Comparison of ENCODE assay signal across 35 cellular contexts in the genomic region with DNA sequence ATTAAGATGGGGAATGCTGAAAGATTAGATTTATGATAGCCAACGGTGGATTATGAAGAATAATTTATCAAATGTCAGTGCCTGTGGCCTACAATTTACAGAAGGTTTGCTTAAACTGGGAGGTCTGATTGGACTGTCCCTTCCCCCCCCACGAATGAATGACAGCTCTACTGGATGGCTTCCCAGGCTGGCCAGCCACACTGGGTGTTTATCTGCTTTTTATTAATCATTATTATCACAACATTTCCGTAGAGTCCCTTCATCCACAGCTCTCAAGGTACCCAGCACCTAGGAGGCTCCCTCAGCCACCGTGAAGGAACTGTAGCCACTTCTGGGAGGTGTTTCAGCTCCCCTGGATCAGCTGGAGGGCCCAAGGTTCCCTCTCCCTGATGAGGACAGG.
"Had no signal": no experiment of that assay in that cellular context is flagged by ENCODE, and none has a peak within 500 bp of the region (broad histone marks: within the 10 kb centered on the region; RNA-seq: fewer than 3 reads in every experiment).

No MANE protein-coding gene starts in this region.

- H3K4me3 ChIP-seq: adrenal gland, body of pancreas, cardiac muscle cell, coronary artery, dorsolateral prefrontal cortex, esophagus muscularis mucosa, gastrocnemius medialis, heart left ventricle had no signal

- H3K27me3 Mint-ChIP-seq: activated CD4-positive, alpha-beta memory T cell treated with anti-CD3 and anti-CD28 coated beads for 36 hours; activated CD4-positive, alpha-beta T cell treated with anti-CD3 and anti-CD28 coated beads for 36 hours; activated CD4-positive, alpha-beta T cell treated with anti-CD3 and anti-CD28 coated beads, Interleukin-2, amount 10 ng/mL, durations not matched to agents 24 days and 14 days; activated CD8-positive, alpha-beta memory T cell treated with anti-CD3 and anti-CD28 coated beads, Interleukin-2, amount 10 ng/mL, durations not matched to agents 7 days and 5 days; activated naive CD4-positive, alpha-beta T cell treated with anti-CD3 and anti-CD28 coated beads, Interleukin-2, amount 50 U/mL, for 24 hours; activated naive CD8-positive, alpha-beta T cell treated with anti-CD3 and anti-CD28 coated beads for 36 hours; activated naive CD8-positive, alpha-beta T cell treated with anti-CD3 and anti-CD28 coated beads, Interleukin-2, amount 50 U/mL, for 24 hours; dendritic cell treated with granulocyte-macrophage colony-stimulating factor and Interleukin-4, amounts not matched to agents 40 ng/mL and 50 ng/mL, for 4 days had no signal

- DNase-seq: activated CD4-positive, alpha-beta memory T cell treated with anti-CD3 and anti-CD28 coated beads for 36 hours; activated CD4-positive, alpha-beta T cell treated with anti-CD3 and anti-CD28 coated beads for 36 hours; activated CD4-positive, alpha-beta T cell treated with anti-CD3 and anti-CD28 coated beads, Interleukin-2, amount 10 ng/mL, durations not matched to agents 24 days and 14 days; activated CD4-positive, CD25-positive, alpha-beta regulatory T cell; activated CD4-positive, CD25-positive, alpha-beta regulatory T cell treated with anti-CD3 and anti-CD28 coated beads, Interleukin-2, amount 50 U/mL, for 72 hours; activated CD8-positive, alpha-beta memory T cell treated with anti-CD3 and anti-CD28 coated beads, Interleukin-2, amount 10 ng/mL, durations not matched to agents 7 days and 5 days; activated CD8-positive, alpha-beta memory T cell treated with anti-CD3 and anti-CD28 coated beads, Interleukin-2, amount 50 U/mL, for 4 hours; activated CD8-positive, alpha-beta T cell treated with anti-CD3 and anti-CD28 coated beads, Interleukin-2, amount 10 ng/mL, durations not matched to agents 7 days and 5 days; activated effector memory CD4-positive, alpha-beta T cell treated with anti-CD3 and anti-CD28 coated beads, Interleukin-2, amount 50 U/mL, for 16 hours; activated naive CD4-positive, alpha-beta T cell treated with anti-CD3 and anti-CD28 coated beads for 36 hours; activated naive CD8-positive, alpha-beta T cell treated with anti-CD3 and anti-CD28 coated beads for 36 hours; activated naive CD8-positive, alpha-beta T cell treated with anti-CD3 and anti-CD28 coated beads, Interleukin-2, amount 50 U/mL, for 24 hours; activated T-cell treated with anti-CD3 and anti-CD28 coated beads, Interleukin-2, amount 50 U/mL, for 1 hour; activated T-cell treated with anti-CD3 and anti-CD28 coated beads, Interleukin-2, amount 50 U/mL, for 48 hours; adrenal gland; amygdala; aorta; central memory CD4-positive, alpha-beta T cell; cerebellar nuclear complex; dorsolateral prefrontal cortex; effector memory CD4-positive, alpha-beta T cell; endodermal cell; foreskin keratinocyte; gastrocnemius medialis; glutamatergic neuron; heart left ventricle; T-helper 2 cell had no signal

- H3K4me1 Mint-ChIP-seq: activated CD4-positive, alpha-beta T cell treated with anti-CD3 and anti-CD28 coated beads for 36 hours; activated CD4-positive, alpha-beta T cell treated with anti-CD3 and anti-CD28 coated beads, Interleukin-2, amount 10 ng/mL, durations not matched to agents 24 days and 14 days; activated CD8-positive, alpha-beta memory T cell treated with anti-CD3 and anti-CD28 coated beads, Interleukin-2, amount 10 ng/mL, durations not matched to agents 7 days and 5 days; activated naive CD4-positive, alpha-beta T cell treated with anti-CD3 and anti-CD28 coated beads, Interleukin-2, amount 50 U/mL, for 24 hours; activated naive CD8-positive, alpha-beta T cell treated with anti-CD3 and anti-CD28 coated beads for 36 hours; activated naive CD8-positive, alpha-beta T cell treated with anti-CD3 and anti-CD28 coated beads, Interleukin-2, amount 50 U/mL, for 24 hours; endodermal cell had no signal

- H3K4me1 ChIP-seq: adrenal gland, foreskin keratinocyte, gastrocnemius medialis had no signal

- H3K9me3 ChIP-seq: adrenal gland, body of pancreas, gastrocnemius medialis had no signal

- ATAC-seq: activated CD4-positive, alpha-beta T cell treated with anti-CD3 and anti-CD28 coated beads for 36 hours; activated CD8-positive, alpha-beta memory T cell treated with anti-CD3 and anti-CD28 coated beads, Interleukin-2, amount 10 ng/mL, durations not matched to agents 7 days and 5 days; activated CD8-positive, alpha-beta T cell treated with anti-CD3 and anti-CD28 coated beads, Interleukin-2, amount 10 ng/mL, durations not matched to agents 7 days and 5 days; activated naive CD8-positive, alpha-beta T cell treated with anti-CD3 and anti-CD28 coated beads, Interleukin-2, amount 50 U/mL, for 24 hours; body of pancreas; foreskin keratinocyte; gastrocnemius medialis; heart left ventricle had no signal

- H3K4me3 Mint-ChIP-seq: activated CD4-positive, alpha-beta memory T cell treated with anti-CD3 and anti-CD28 coated beads for 36 hours; activated CD4-positive, alpha-beta T cell treated with anti-CD3 and anti-CD28 coated beads for 36 hours; activated CD4-positive, alpha-beta T cell treated with anti-CD3 and anti-CD28 coated beads, Interleukin-2, amount 10 ng/mL, durations not matched to agents 24 days and 14 days; activated CD8-positive, alpha-beta memory T cell treated with anti-CD3 and anti-CD28 coated beads, Interleukin-2, amount 10 ng/mL, durations not matched to agents 7 days and 5 days; activated CD8-positive, alpha-beta T cell treated with anti-CD3 and anti-CD28 coated beads, Interleukin-2, amount 10 ng/mL, durations not matched to agents 7 days and 5 days; activated naive CD4-positive, alpha-beta T cell treated with anti-CD3 and anti-CD28 coated beads for 36 hours; activated naive CD4-positive, alpha-beta T cell treated with anti-CD3 and anti-CD28 coated beads, Interleukin-2, amount 50 U/mL, for 24 hours; activated naive CD8-positive, alpha-beta T cell treated with anti-CD3 and anti-CD28 coated beads for 36 hours; activated naive CD8-positive, alpha-beta T cell treated with anti-CD3 and anti-CD28 coated beads, Interleukin-2, amount 50 U/mL, for 24 hours; activated T-helper 1 cell treated with anti-CD3 and anti-CD28 coated beads, Interleukin-12 subunit alpha, Interleukin-12 subunit beta, Interleukin-2, Interleukin-4 antibody, amounts not matched to agents 30 ng/mL and 10 ng/mL and 1 ng/mL, durations not matched to agents 14 hours and 24 hours and 36 hours; dendritic cell treated with granulocyte-macrophage colony-stimulating factor and Interleukin-4, amounts not matched to agents 40 ng/mL and 50 ng/mL, for 4 days; endodermal cell had no signal

- H3K9me3 Mint-ChIP-seq: activated naive CD8-positive, alpha-beta T cell treated with anti-CD3 and anti-CD28 coated beads for 36 hours; endodermal cell had no signal

- H3K27me3 ChIP-seq: adrenal gland, body of pancreas, cardiac muscle cell, dorsolateral prefrontal cortex, esophagus muscularis mucosa, foreskin keratinocyte, gastrocnemius medialis, heart left ventricle had no signal

- H3K27ac ChIP-seq: adrenal gland, cardiac muscle cell, coronary artery, esophagus muscularis mucosa, foreskin keratinocyte, gastrocnemius medialis, heart left ventricle had no signal

- H3K27ac Mint-ChIP-seq: activated CD4-positive, alpha-beta memory T cell treated with anti-CD3 and anti-CD28 coated beads for 36 hours; activated CD4-positive, alpha-beta T cell treated with anti-CD3 and anti-CD28 coated beads for 36 hours; activated CD4-positive, alpha-beta T cell treated with anti-CD3 and anti-CD28 coated beads, Interleukin-2, amount 10 ng/mL, durations not matched to agents 24 days and 14 days; activated CD8-positive, alpha-beta memory T cell treated with anti-CD3 and anti-CD28 coated beads, Interleukin-2, amount 10 ng/mL, durations not matched to agents 7 days and 5 days; activated CD8-positive, alpha-beta T cell treated with anti-CD3 and anti-CD28 coated beads, Interleukin-2, amount 10 ng/mL, durations not matched to agents 7 days and 5 days; activated naive CD4-positive, alpha-beta T cell treated with anti-CD3 and anti-CD28 coated beads for 36 hours; activated naive CD4-positive, alpha-beta T cell treated with anti-CD3 and anti-CD28 coated beads, Interleukin-2, amount 50 U/mL, for 24 hours; activated naive CD8-positive, alpha-beta T cell treated with anti-CD3 and anti-CD28 coated beads for 36 hours; activated naive CD8-positive, alpha-beta T cell treated with anti-CD3 and anti-CD28 coated beads, Interleukin-2, amount 50 U/mL, for 24 hours; activated T-helper 1 cell treated with anti-CD3 and anti-CD28 coated beads, Interleukin-12 subunit alpha, Interleukin-12 subunit beta, Interleukin-2, Interleukin-4 antibody, amounts not matched to agents 30 ng/mL and 10 ng/mL and 1 ng/mL, durations not matched to agents 14 hours and 24 hours and 36 hours; activated T-helper 2 cell treated with anti-CD3 and anti-CD28 coated beads, Interferon-gamma antibody, Interleukin-2, Interleukin-4, amounts not matched to agents 10 μg/mL and 5 μg/mL and 100 μg/mL, durations not matched to agents 14 hours and 24 hours and 36 hours; dendritic cell treated with granulocyte-macrophage colony-stimulating factor and Interleukin-4, amounts not matched to agents 40 ng/mL and 50 ng/mL, for 4 days; endodermal cell had no signal

- H3K36me3 ChIP-seq: adrenal gland, cardiac muscle cell, esophagus muscularis mucosa, gastrocnemius medialis, heart left ventricle had no signal
